8 cellular contexts compared by ENCODE assay signal in genomic region chr2:181573140-181573736, GRCh38.
A peak's percentile ranks its signal among the peaks of the same experiment; 100 is the strongest.
DNase-seq lines count a peak whose midpoint lies in the region; ATAC-seq, FAIRE-seq and TF ChIP-seq lines count a peak whose summit lies in the region.

No MANE protein-coding gene starts in this region.

- H3K4me1 Mint-ChIP-seq in nephron, result peaks cover 5% of the 10 kb centered on the region

- H3K4me3 Mint-ChIP-seq in nephron, result no peak overlapping the region

- peaks cover 6% of the 10 kb centered on the region for H3K27me3 Mint-ChIP-seq in nephron (ENCODE audit: low read depth)

- DNase-seq in GM10248 (ENCODE audit: extremely low spot score) (no peak), NCI-H1105 (lab: John Stamatoyannopoulos, UW) (peak; percentile 42), K562 (ENCODE audit: extremely low read depth in 1 of 4, low spot score in 3 of 4) (peak in 1 of 4 experiments; percentile 12), MG63 (no peak), COLO668 (lab: John Stamatoyannopoulos, UW; ENCODE audit: unreplicated experiment) (no peak)
- no peak for DNase-seq in stimulated activated CD4-positive, alpha-beta T cell treated with anti-CD3 and anti-CD28 coated beads, Interleukin-4, amount 100 ng/mL, for 4 hours

- H3K27ac Mint-ChIP-seq in nephron, result no peak overlapping the region

- H3K4me3 ChIP-seq in K562, result no peak overlapping the region
- no peak overlapping the region for H3K4me3 ChIP-seq in MG63

- no peaks in the 10 kb centered on the region for H3K4me1 ChIP-seq in K562 (replicated peaks in 1 of 2; ENCODE audit: control insufficient read depth in 2 of 2, insufficient read depth in 2 of 2, low read length in 2 of 2)

- in situ Hi-C loops in K562 (cut with MboI), result no loop called here

- H3K9me3 ChIP-seq in K562 (replicated peaks; ENCODE audit: control insufficient read depth, insufficient read depth, low read depth, low read length) (no peaks in the 10 kb centered on the region; the same call in 1 of the 2 replicates), MG63 (no peaks in the 10 kb centered on the region)

- ATAC-seq in K562, result no peak
- no peak for ATAC-seq in GM18861 (IDR thresholded peaks at IDR 0.05; ENCODE audit: unreplicated experiment)

- no peak overlapping the region for H2AFZ ChIP-seq in K562 (ENCODE audit: low read depth, low read length)

- no TSS peak for BruUV-seq in K562 (replicated peaks; lab: Mats Ljungman, UMichigan)

- no peaks in the 10 kb centered on the region for H3K9me1 ChIP-seq in K562 (ENCODE audit: control insufficient read depth, insufficient read depth, low read length)

- no peak overlapping the region for H3K9ac ChIP-seq in K562 (ENCODE audit: insufficient read depth in 1 of 2, low read depth in 2 of 2, low read length in 2 of 2)

- H3K79me2 ChIP-seq in K562 (ENCODE audit: control insufficient read depth, insufficient read depth, low read length), result no peaks in the 10 kb centered on the region

- FAIRE-seq in K562 (lab: Jason Lieb, UNC), result no peak

- H3K36me3 ChIP-seq in K562 (ENCODE audit: control insufficient read depth, insufficient read depth, low read length), result no peaks in the 10 kb centered on the region
- no peaks in the 10 kb centered on the region for H3K36me3 ChIP-seq in MG63

- no peaks in the 10 kb centered on the region for H4K20me1 ChIP-seq in K562 (replicated peaks; ENCODE audit: control insufficient read depth, insufficient read depth, low read length)

- no peak overlapping the region for H3K4me2 ChIP-seq in K562 (ENCODE audit: insufficient read depth, low read length)

- no peak for TF ChIP-seq POLR2A in K562 (conservative IDR thresholded peaks at IDR 0.05)

- intact Hi-C loops in K562 (cut with micrococcal nuclease), result loop anchor here (5.0 kb wide), 1 partner anchor 144 kb away; no protein-coding TSS in a partner anchor

- peak; percentile 32 to 55 for TF ChIP-seq RAD21 in K562 (CRISPR knock-in tag; conservative IDR thresholded peaks at IDR 0.05 in 1 of 2, IDR thresholded peaks at IDR 0.05 in 1 of 2)

- H3K27ac ChIP-seq in K562 (ENCODE audit: extremely low read depth, low read depth, low read length), result no peak overlapping the region

- TF ChIP-seq EP300 in K562 (IDR thresholded peaks at IDR 0.05; ENCODE audit: low read length), result no peak

- CTCF ChIA-PET in GM10248 (lab: Yijun Ruan, JAX) (interaction anchor here (0.7 to 8.6 kb wide), 11 partner anchors 9 to 145 kb away, joined by 3 to 83 read pairs (median 3); no protein-coding TSS in a partner anchor), K562 (lab: Yijun Ruan, JAX; ENCODE audit: low intra/inter-chr PET ratio) (no interaction called here)

- H3K27me3 ChIP-seq in K562 (ENCODE audit: control insufficient read depth in 2 of 2, insufficient read depth in 2 of 2, low read length in 2 of 2) (no peaks in the 10 kb centered on the region), MG63 (no peaks in the 10 kb centered on the region)

- TF ChIP-seq CTCF in GM10248 (IDR thresholded peaks at IDR 0.05; ENCODE audit: control extremely low read depth, extremely low read depth, low read depth, missing control alignments) (peak; percentile 42), K562 (IDR thresholded peaks at IDR 0.05 in 2 of 3, conservative IDR thresholded peaks at IDR 0.05 in 1 of 3; ENCODE audit: insufficient read depth in 2 of 3, low read depth in 1 of 3, low read length in 3 of 3) (peak in 2 of 3 experiments; percentile 18 to 28; a peak in 2 of 6 replicates), nephron (IDR thresholded peaks at IDR 0.05; ENCODE audit: unreplicated experiment in 3 of 3) (peak; percentile 47 to 63 (median 56))

- no peaks in the 10 kb centered on the region for H3K36me3 Mint-ChIP-seq in nephron (ENCODE audit: low read depth)

- no peaks in the 10 kb centered on the region for H3K9me3 Mint-ChIP-seq in nephron

- 0% methylated on average over 4 of the region's 4 CpGs for WGBS in K562 (ENCODE audit: insufficient coverage, low coverage, missing lambda C conversion rate)

- POLR2A ChIA-PET in GM10248 (lab: Yijun Ruan, JAX), result no interaction called here
- POLR2A ChIA-PET in K562 (lab: Yijun Ruan, JAX), result interaction anchor here (0.9 kb wide), 1 partner anchor 9 kb away, joined by 3 read pairs; no protein-coding TSS in a partner anchor

TF ChIP-seq in K562, 482 proteins besides CTCF, POLR2A, EP300 and RAD21 (continues in another document):
- TF ChIP-seq, protein P1, sequence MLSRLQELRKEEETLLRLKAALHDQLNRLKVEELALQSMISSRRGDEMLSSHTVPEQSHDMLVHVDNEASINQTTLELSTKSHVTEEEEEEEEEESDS (CRISPR knock-in tag; IDR thresholded peaks at IDR 0.05), result no peak
- TF ChIP-seq TCF7L2 (IDR thresholded peaks at IDR 0.05; ENCODE audit: low read depth, low read length) (no peak), MEF2D (tag; conservative IDR thresholded peaks at IDR 0.05; ENCODE audit: low read depth) (no peak)
- TF ChIP-seq, protein P2, sequence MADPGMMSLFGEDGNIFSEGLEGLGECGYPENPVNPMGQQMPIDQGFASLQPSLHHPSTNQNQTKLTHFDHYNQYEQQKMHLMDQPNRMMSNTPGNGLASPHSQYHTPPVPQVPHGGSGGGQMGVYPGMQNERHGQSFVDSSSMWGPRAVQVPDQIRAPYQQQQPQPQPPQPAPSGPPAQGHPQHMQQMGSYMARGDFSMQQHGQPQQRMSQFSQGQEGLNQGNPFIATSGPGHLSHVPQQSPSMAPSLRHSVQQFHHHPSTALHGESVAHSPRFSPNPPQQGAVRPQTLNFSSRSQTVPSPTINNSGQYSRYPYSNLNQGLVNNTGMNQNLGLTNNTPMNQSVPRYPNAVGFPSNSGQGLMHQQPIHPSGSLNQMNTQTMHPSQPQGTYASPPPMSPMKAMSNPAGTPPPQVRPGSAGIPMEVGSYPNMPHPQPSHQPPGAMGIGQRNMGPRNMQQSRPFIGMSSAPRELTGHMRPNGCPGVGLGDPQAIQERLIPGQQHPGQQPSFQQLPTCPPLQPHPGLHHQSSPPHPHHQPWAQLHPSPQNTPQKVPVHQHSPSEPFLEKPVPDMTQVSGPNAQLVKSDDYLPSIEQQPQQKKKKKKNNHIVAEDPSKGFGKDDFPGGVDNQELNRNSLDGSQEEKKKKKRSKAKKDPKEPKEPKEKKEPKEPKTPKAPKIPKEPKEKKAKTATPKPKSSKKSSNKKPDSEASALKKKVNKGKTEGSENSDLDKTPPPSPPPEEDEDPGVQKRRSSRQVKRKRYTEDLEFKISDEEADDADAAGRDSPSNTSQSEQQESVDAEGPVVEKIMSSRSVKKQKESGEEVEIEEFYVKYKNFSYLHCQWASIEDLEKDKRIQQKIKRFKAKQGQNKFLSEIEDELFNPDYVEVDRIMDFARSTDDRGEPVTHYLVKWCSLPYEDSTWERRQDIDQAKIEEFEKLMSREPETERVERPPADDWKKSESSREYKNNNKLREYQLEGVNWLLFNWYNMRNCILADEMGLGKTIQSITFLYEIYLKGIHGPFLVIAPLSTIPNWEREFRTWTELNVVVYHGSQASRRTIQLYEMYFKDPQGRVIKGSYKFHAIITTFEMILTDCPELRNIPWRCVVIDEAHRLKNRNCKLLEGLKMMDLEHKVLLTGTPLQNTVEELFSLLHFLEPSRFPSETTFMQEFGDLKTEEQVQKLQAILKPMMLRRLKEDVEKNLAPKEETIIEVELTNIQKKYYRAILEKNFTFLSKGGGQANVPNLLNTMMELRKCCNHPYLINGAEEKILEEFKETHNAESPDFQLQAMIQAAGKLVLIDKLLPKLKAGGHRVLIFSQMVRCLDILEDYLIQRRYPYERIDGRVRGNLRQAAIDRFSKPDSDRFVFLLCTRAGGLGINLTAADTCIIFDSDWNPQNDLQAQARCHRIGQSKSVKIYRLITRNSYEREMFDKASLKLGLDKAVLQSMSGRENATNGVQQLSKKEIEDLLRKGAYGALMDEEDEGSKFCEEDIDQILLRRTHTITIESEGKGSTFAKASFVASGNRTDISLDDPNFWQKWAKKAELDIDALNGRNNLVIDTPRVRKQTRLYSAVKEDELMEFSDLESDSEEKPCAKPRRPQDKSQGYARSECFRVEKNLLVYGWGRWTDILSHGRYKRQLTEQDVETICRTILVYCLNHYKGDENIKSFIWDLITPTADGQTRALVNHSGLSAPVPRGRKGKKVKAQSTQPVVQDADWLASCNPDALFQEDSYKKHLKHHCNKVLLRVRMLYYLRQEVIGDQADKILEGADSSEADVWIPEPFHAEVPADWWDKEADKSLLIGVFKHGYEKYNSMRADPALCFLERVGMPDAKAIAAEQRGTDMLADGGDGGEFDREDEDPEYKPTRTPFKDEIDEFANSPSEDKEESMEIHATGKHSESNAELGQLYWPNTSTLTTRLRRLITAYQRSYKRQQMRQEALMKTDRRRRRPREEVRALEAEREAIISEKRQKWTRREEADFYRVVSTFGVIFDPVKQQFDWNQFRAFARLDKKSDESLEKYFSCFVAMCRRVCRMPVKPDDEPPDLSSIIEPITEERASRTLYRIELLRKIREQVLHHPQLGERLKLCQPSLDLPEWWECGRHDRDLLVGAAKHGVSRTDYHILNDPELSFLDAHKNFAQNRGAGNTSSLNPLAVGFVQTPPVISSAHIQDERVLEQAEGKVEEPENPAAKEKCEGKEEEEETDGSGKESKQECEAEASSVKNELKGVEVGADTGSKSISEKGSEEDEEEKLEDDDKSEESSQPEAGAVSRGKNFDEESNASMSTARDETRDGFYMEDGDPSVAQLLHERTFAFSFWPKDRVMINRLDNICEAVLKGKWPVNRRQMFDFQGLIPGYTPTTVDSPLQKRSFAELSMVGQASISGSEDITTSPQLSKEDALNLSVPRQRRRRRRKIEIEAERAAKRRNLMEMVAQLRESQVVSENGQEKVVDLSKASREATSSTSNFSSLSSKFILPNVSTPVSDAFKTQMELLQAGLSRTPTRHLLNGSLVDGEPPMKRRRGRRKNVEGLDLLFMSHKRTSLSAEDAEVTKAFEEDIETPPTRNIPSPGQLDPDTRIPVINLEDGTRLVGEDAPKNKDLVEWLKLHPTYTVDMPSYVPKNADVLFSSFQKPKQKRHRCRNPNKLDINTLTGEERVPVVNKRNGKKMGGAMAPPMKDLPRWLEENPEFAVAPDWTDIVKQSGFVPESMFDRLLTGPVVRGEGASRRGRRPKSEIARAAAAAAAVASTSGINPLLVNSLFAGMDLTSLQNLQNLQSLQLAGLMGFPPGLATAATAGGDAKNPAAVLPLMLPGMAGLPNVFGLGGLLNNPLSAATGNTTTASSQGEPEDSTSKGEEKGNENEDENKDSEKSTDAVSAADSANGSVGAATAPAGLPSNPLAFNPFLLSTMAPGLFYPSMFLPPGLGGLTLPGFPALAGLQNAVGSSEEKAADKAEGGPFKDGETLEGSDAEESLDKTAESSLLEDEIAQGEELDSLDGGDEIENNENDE (IDR thresholded peaks at IDR 0.05; ENCODE audit: low read depth, low read length), result no peak
